ENCODE assay signal across 2 cellular contexts in the genomic region with DNA sequence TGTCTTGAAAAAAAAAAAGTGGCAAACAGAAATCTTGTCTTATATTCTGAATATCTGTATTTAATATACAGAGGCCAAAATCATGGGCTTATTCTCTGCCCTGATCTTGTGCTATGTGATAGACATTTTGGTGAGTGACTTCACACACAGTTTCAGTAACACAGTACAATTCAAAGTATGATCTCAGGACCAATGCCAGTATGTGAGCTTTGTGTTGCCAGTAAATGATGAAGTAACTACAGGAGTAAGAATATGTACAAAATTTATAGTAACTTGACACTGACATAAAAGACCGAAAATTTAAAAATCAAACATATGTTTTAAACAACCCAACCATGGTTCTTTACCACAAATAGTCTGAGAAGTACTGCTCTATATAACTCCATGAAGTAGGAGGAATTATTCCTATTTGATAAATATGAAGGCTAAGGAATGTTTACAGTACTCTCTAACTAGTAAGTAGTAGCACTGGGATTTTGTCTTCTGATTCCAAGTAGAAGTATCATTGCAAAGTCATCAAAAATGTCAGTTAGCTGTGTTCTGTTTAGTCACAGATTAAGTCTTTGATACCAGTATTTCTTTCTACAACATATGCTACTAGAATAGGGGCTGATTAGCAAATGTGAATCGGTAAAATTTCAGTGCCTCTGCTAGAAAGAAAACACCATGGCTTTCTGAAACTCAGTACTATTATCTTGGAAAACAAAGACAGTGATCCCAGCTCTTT.
TF ChIP-seq lines count a peak whose summit lies in the region.

No MANE protein-coding gene starts in this region.

TF ChIP-seq in HepG2, 621 proteins besides CTCF, POLR2A, EP300 and RAD21:
- TF ChIP-seq ATAD3A (CRISPR knock-in tag; IDR thresholded peaks at IDR 0.05) (no peak), XRCC5 (optimal IDR thresholded peaks at IDR 0.05; ENCODE audit: low read length) (no peak), CERS6 (CRISPR knock-in tag; IDR thresholded peaks at IDR 0.05) (no peak), MAFK (conservative IDR thresholded peaks at IDR 0.05 in 1 of 2, IDR thresholded peaks at IDR 0.05 in 1 of 2; ENCODE audit: low read length in 2 of 2) (0 out of 4 replicates have a peak, but pooled peaks have one; percentile 10 to 13), MAFF (IDR thresholded peaks at IDR 0.05; ENCODE audit: low read depth, low read length) (0 out of 2 replicates have a peak, but pooled peaks have one; percentile 12), NFYB (CRISPR knock-in tag; IDR thresholded peaks at IDR 0.05) (no peak), HES4 (CRISPR knock-in tag; IDR thresholded peaks at IDR 0.05; ENCODE audit: borderline replicate concordance) (no peak), SALL2 (CRISPR knock-in tag; IDR thresholded peaks at IDR 0.05) (no peak), ZNF296 (CRISPR knock-in tag; conservative IDR thresholded peaks at IDR 0.05) (no peak), ZNF704 (CRISPR knock-in tag; IDR thresholded peaks at IDR 0.05; ENCODE audit: borderline replicate concordance) (no peak)
- TF ChIP-seq, protein P1, sequence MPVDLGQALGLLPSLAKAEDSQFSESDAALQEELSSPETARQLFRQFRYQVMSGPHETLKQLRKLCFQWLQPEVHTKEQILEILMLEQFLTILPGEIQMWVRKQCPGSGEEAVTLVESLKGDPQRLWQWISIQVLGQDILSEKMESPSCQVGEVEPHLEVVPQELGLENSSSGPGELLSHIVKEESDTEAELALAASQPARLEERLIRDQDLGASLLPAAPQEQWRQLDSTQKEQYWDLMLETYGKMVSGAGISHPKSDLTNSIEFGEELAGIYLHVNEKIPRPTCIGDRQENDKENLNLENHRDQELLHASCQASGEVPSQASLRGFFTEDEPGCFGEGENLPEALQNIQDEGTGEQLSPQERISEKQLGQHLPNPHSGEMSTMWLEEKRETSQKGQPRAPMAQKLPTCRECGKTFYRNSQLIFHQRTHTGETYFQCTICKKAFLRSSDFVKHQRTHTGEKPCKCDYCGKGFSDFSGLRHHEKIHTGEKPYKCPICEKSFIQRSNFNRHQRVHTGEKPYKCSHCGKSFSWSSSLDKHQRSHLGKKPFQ (CRISPR knock-in tag; IDR thresholded peaks at IDR 0.05; ENCODE audit: insufficient replicate concordance), result no peak
- TF ChIP-seq, protein P2, sequence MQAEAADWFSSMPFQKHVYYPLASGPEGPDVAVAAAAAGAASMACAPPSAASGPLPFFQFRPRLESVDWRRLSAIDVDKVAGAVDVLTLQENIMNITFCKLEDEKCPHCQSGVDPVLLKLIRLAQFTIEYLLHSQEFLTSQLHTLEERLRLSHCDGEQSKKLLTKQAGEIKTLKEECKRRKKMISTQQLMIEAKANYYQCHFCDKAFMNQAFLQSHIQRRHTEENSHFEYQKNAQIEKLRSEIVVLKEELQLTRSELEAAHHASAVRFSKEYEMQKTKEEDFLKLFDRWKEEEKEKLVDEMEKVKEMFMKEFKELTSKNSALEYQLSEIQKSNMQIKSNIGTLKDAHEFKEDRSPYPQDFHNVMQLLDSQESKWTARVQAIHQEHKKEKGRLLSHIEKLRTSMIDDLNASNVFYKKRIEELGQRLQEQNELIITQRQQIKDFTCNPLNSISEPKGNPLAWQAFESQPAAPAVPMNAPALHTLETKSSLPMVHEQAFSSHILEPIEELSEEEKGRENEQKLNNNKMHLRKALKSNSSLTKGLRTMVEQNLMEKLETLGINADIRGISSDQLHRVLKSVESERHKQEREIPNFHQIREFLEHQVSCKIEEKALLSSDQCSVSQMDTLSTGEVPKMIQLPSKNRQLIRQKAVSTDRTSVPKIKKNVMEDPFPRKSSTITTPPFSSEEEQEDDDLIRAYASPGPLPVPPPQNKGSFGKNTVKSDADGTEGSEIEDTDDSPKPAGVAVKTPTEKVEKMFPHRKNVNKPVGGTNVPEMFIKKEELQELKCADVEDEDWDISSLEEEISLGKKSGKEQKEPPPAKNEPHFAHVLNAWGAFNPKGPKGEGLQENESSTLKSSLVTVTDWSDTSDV (CRISPR knock-in tag; IDR thresholded peaks at IDR 0.05), result no peak

TF ChIP-seq in K562, 482 proteins besides CTCF, POLR2A, EP300 and RAD21 (continues in another document):
- TF ChIP-seq ZNF395 (CRISPR knock-in tag; IDR thresholded peaks at IDR 0.05) (0 out of 2 replicates have a peak, but pooled peaks have one; percentile 9), ARNT (IDR thresholded peaks at IDR 0.05) (0 out of 4 replicates have a peak, but pooled peaks of 1 of the 2 experiments have one; percentile 44), SMC3 (conservative IDR thresholded peaks at IDR 0.05; ENCODE audit: insufficient read depth, low read depth, low read length) (no peak), C11orf30 (IDR thresholded peaks at IDR 0.05; ENCODE audit: low read depth) (peak; percentile 92), SMARCA4 (IDR thresholded peaks at IDR 0.05) (peak; percentile 39; the same call in 1 of the 2 replicates), MAFF (IDR thresholded peaks at IDR 0.05; ENCODE audit: low read length) (peak; percentile 79; the same call in 1 of the 2 replicates), TCF3 (CRISPR knock-in tag; IDR thresholded peaks at IDR 0.05) (0 out of 2 replicates have a peak, but pooled peaks have one; percentile 17), HMBOX1 (IDR thresholded peaks at IDR 0.05) (peak; percentile 87), ZNF316 (IDR thresholded peaks at IDR 0.05) (peak; percentile 95), MBD1 (CRISPR knock-in tag; IDR thresholded peaks at IDR 0.05) (no peak), MAFG (tag; conservative IDR thresholded peaks at IDR 0.05) (peak; percentile 92), MAFK (IDR thresholded peaks at IDR 0.05; ENCODE audit: low read length) (peak; percentile 56; the same call in 1 of the 2 replicates), ZNF766 (CRISPR knock-in tag; conservative IDR thresholded peaks at IDR 0.05) (0 out of 2 replicates have a peak, but pooled peaks have one; percentile 51), ARID1B (IDR thresholded peaks at IDR 0.05) (peak; percentile 54; the same call in 1 of the 2 replicates), HDGF (IDR thresholded peaks at IDR 0.05) (no peak), CBFA2T3 (IDR thresholded peaks at IDR 0.05) (peak; percentile 12; the same call in 1 of the 2 replicates), NCOA6 (IDR thresholded peaks at IDR 0.05) (no peak), DPF2 (IDR thresholded peaks at IDR 0.05) (peak; percentile 47; the same call in 1 of the 2 replicates), ZSCAN32 (CRISPR knock-in tag; IDR thresholded peaks at IDR 0.05) (no peak), PURB (CRISPR knock-in tag; IDR thresholded peaks at IDR 0.05; ENCODE audit: low read depth) (no peak), ZZZ3 (IDR thresholded peaks at IDR 0.05) (no peak), FOSL1 (tag; conservative IDR thresholded peaks at IDR 0.05) (peak; percentile 66), ESRRA (IDR thresholded peaks at IDR 0.05; ENCODE audit: borderline replicate concordance, low read depth) (no peak), BACH1 (tag; IDR thresholded peaks at IDR 0.05) (0 out of 2 replicates have a peak, but pooled peaks have one; percentile 48), ZNF324 (CRISPR knock-in tag; IDR thresholded peaks at IDR 0.05) (no peak), PKNOX1 (IDR thresholded peaks at IDR 0.05) (0 out of 2 replicates have a peak, but pooled peaks have one; percentile 7), MEIS2 (IDR thresholded peaks at IDR 0.05; ENCODE audit: partially characterized antibody) (peak; percentile 38), ZNF639 (CRISPR knock-in tag; conservative IDR thresholded peaks at IDR 0.05 in 1 of 2, IDR thresholded peaks at IDR 0.05 in 1 of 2) (peak in 1 of 2 experiments; percentile 36; a peak in 1 of 4 replicates), HDAC6 (IDR thresholded peaks at IDR 0.05; ENCODE audit: low read depth, low read length) (no peak)
- TF ChIP-seq, protein P3, sequence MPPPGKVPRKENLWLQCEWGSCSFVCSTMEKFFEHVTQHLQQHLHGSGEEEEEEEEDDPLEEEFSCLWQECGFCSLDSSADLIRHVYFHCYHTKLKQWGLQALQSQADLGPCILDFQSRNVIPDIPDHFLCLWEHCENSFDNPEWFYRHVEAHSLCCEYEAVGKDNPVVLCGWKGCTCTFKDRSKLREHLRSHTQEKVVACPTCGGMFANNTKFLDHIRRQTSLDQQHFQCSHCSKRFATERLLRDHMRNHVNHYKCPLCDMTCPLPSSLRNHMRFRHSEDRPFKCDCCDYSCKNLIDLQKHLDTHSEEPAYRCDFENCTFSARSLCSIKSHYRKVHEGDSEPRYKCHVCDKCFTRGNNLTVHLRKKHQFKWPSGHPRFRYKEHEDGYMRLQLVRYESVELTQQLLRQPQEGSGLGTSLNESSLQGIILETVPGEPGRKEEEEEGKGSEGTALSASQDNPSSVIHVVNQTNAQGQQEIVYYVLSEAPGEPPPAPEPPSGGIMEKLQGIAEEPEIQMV (tag; conservative IDR thresholded peaks at IDR 0.05; ENCODE audit: low read depth), result no peak
- TF ChIP-seq, protein P4, sequence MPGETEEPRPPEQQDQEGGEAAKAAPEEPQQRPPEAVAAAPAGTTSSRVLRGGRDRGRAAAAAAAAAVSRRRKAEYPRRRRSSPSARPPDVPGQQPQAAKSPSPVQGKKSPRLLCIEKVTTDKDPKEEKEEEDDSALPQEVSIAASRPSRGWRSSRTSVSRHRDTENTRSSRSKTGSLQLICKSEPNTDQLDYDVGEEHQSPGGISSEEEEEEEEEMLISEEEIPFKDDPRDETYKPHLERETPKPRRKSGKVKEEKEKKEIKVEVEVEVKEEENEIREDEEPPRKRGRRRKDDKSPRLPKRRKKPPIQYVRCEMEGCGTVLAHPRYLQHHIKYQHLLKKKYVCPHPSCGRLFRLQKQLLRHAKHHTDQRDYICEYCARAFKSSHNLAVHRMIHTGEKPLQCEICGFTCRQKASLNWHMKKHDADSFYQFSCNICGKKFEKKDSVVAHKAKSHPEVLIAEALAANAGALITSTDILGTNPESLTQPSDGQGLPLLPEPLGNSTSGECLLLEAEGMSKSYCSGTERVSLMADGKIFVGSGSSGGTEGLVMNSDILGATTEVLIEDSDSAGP (CRISPR knock-in tag; IDR thresholded peaks at IDR 0.05), result no peak
